Comparison of ENCODE assay signal across 8 cellular contexts in the genomic region with DNA sequence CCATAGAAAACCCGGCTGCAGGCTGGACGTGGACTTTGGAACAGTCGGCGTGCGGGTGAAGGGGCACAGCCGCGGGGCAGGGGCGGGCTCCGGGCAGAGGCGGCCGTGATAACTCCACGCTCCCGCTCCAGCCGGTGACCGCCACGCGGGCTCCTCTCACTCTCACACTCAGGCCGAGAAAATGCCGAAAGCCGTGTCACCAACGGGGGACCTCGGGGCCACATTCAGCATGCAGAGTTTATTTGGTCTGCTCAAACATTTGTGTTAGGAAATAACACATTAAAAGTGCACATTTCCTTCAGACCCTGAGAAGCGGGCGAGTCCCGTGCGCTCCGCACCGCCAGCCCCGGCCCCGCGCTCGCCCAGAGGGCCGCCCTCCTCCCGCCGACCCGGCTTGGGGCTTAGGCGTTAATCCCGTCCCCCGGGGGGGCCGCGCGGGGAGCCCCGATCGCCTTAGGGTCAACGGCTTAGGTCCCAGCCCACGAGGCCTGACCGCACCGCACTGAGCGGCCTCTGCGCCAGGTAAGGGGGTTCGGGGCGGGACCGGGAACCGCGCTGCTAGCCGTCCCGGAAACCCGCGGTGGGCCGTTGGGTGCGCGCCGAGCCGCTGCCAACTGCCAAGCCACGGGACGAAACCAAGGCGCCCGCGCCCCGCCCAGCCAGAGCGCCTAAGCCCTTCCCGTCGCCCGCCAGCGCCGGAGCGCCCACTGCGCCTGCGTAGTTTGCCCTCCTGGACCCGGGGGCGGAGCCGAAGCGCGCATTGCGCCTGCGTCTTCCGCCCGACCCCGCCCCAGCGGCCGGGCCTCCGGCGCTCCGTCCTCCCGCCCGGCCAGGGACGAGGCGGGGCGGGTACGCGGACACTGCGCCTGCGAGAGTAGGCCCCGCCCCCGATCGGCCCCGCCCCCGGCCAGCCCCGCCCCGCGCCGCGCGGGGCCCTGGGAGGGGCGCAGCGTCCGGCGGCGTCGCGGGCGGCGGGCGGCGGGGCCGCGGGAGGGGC. TPM values are rescaled to one million over a fixed set of nuclear protein-coding genes. Genes with fewer than 3 reads are reported as not detected.
DNase-seq lines count a peak whose midpoint lies in the region; ATAC-seq and TF ChIP-seq lines count a peak whose summit lies in the region.

A gene with protein sequence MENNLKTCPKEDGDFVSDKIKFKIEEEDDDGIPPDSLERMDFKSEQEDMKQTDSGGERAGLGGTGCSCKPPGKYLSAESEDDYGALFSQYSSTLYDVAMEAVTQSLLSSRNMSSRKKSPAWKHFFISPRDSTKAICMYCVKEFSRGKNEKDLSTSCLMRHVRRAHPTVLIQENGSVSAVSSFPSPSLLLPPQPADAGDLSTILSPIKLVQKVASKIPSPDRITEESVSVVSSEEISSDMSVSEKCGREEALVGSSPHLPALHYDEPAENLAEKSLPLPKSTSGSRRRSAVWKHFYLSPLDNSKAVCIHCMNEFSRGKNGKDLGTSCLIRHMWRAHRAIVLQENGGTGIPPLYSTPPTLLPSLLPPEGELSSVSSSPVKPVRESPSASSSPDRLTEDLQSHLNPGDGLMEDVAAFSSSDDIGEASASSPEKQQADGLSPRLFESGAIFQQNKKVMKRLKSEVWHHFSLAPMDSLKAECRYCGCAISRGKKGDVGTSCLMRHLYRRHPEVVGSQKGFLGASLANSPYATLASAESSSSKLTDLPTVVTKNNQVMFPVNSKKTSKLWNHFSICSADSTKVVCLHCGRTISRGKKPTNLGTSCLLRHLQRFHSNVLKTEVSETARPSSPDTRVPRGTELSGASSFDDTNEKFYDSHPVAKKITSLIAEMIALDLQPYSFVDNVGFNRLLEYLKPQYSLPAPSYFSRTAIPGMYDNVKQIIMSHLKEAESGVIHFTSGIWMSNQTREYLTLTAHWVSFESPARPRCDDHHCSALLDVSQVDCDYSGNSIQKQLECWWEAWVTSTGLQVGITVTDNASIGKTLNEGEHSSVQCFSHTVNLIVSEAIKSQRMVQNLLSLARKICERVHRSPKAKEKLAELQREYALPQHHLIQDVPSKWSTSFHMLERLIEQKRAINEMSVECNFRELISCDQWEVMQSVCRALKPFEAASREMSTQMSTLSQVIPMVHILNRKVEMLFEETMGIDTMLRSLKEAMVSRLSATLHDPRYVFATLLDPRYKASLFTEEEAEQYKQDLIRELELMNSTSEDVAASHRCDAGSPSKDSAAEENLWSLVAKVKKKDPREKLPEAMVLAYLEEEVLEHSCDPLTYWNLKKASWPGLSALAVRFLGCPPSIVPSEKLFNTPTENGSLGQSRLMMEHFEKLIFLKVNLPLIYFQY (plus strand): TSS at position 947 of the 997 bp plus-strand sequence. CDS start 29,819 bp downstream, outside the sequence.

- H3K4me3 ChIP-seq in AG04449 (ENCODE audit: low read depth, low read length) (peak within 1 kb of the TSS; percentile 82), WERI-Rb-1 (ENCODE audit: low read depth, low read length) (peak within 1 kb of the TSS; percentile 97), breast epithelium (peak within 1 kb of the TSS; percentile 71 to 89 (median 81)), iPS-18c (ENCODE audit: insufficient read depth, low read depth, low read length) (peak within 1 kb of the TSS; percentile 87), skeletal muscle satellite cell (ENCODE audit: low read length) (peak within 1 kb of the TSS; percentile 98)

- H3K27me3 ChIP-seq in WERI-Rb-1 (ENCODE audit: insufficient read depth, low read depth, severe bottlenecking) (no peaks in the 10 kb centered on the region), breast epithelium (peaks cover 6 to 22% of the 10 kb centered on the region in 2 donors), skeletal muscle satellite cell (ENCODE audit: control insufficient read depth, insufficient read depth, low read length) (peaks cover 30% of the 10 kb centered on the region)

- POLR2A ChIA-PET in AG04449 (lab: Yijun Ruan, JAX), result interaction anchor here (0.7 kb wide), 1 partner anchor 15 kb away, joined by 3 read pairs; no protein-coding TSS in a partner anchor

- peak within 1 kb of the TSS; percentile 95 for H3K9ac ChIP-seq in skeletal muscle satellite cell (ENCODE audit: low read depth, low read length)

- ATAC-seq in GM18873 (IDR thresholded peaks at IDR 0.05; ENCODE audit: low FRiP score, unreplicated experiment) (peak; percentile 66), HG03135 (IDR thresholded peaks at IDR 0.05; ENCODE audit: unreplicated experiment) (peak; percentile 70)

- H3K4me2 ChIP-seq in skeletal muscle satellite cell (ENCODE audit: low read length), result peak within 1 kb of the TSS; percentile 99

- CTCF ChIA-PET in AG04449 (lab: Yijun Ruan, JAX), result no interaction called here

- H3K27ac ChIP-seq in WERI-Rb-1 (peak within 1 kb of the TSS; percentile 98), breast epithelium (peak within 1 kb of the TSS; percentile 93 to 96)

- H3K9me3 ChIP-seq in WERI-Rb-1 (ENCODE audit: severe bottlenecking), result no peaks in the 10 kb centered on the region
- no peaks in the 10 kb centered on the region for H3K9me3 ChIP-seq in breast epithelium
- no peaks in the 10 kb centered on the region for H3K9me3 ChIP-seq in iPS-18c (ENCODE audit: control insufficient read depth, insufficient read depth, low read length)
- H3K9me3 ChIP-seq in skeletal muscle satellite cell (replicated peaks; ENCODE audit: low read length), result no peaks in the 10 kb centered on the region

- H3K36me3 ChIP-seq in WERI-Rb-1, result peaks cover 26% of the 10 kb centered on the region
- H3K36me3 ChIP-seq in breast epithelium, result no peaks in the 10 kb centered on the region
- peaks cover 5% of the 10 kb centered on the region for H3K36me3 ChIP-seq in skeletal muscle satellite cell (ENCODE audit: insufficient read depth, low read length)

- TF ChIP-seq CTCF in AG04449 (IDR thresholded peaks at IDR 0.05; ENCODE audit: insufficient read depth, low read length, missing control alignments) (no peak), WERI-Rb-1 (IDR thresholded peaks at IDR 0.05; ENCODE audit: low read depth, low read length) (no peak), breast epithelium (IDR thresholded peaks at IDR 0.05) (no peak)

- peaks cover 10 to 15% of the 10 kb centered on the region in 2 donors for H3K4me1 ChIP-seq in breast epithelium
- peaks cover 27% of the 10 kb centered on the region for H3K4me1 ChIP-seq in skeletal muscle satellite cell (ENCODE audit: control insufficient read depth, insufficient read depth, low read length)

- DNase-seq in AG04449 (ENCODE audit: low read depth, low spot score), result peak; percentile 51
- peak; percentile 98 for DNase-seq in NCI-H2227 (lab: John Stamatoyannopoulos, UW; ENCODE audit: unreplicated experiment)
- DNase-seq in WERI-Rb-1, result peak; percentile 96
- peak; percentile 91 to 97 for DNase-seq in breast epithelium (ENCODE audit: low spot score in 2 of 2)

- peak; percentile 73 for TF ChIP-seq POLR2A in breast epithelium (IDR thresholded peaks at IDR 0.05)

- intact Hi-C loops in breast epithelium (cut with DNase I; ENCODE audit: low total_unique reads), result no loop called here

RNA-seq across cellular contexts. Expression of the gene that starts here (rescaled TPM):
- 10 to 100 TPM in 2 of 3 donors, 1 to 10 TPM in 1; 7.5 to 11.3 (median 10.5) TPM for total RNA-seq in breast epithelium
- 10.6 and 10.7 TPM in 2 replicates for total RNA-seq in skeletal muscle satellite cell (2012; rRNA removed)

Comparison
In these comparisons a context has a peak if more than half of its experiments do, and no peak if none do; other contexts are left out.
1. Peak in every context shown above with its lines: DNase-seq, ATAC-seq, H3K4me3 ChIP-seq and H3K27ac ChIP-seq.